ENCODE assay signal across 10 cellular contexts in the genomic region with DNA sequence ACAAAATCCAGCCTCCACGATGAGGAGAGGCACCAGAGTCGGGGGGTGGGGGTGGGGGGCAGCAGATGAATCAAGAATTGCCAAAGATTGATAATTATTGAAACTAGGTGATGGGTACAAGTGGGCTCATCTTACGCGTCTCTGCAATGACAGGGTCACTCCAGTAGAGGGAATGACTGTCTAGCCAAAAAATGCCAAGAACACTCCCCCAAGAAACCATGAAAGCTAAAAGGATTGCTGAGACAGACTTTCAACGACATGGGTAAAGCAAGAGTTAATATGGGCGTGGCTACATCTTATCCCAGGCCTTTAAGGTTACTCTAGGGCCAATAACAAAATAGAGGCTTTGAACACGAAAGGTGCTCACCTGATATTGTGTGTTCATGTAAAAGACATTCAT.
DNase-seq lines count a peak whose midpoint lies in the region; ATAC-seq and TF ChIP-seq lines count a peak whose summit lies in the region.
"Had no signal": no experiment of that assay in that cellular context is flagged by ENCODE, and none has a peak within 500 bp of the region (broad histone marks: within the 10 kb centered on the region; RNA-seq: fewer than 3 reads in every experiment).

No MANE protein-coding gene starts in this region.

- CTCF ChIA-PET in HEK293T (lab: Yijun Ruan, JAX) (interaction anchor here (0.8 kb wide), 1 partner anchor 389 kb away, joined by 4 read pairs; no protein-coding TSS in a partner anchor), Calu3 (lab: Charles Lee) (interaction anchor here (0.9 to 1.0 kb wide), 2 partner anchors 150 to 176 kb away, joined by 4 read pairs; no protein-coding TSS in a partner anchor)

- H3K4me3 Mint-ChIP-seq in Calu3 (ENCODE audit: low read depth, unreplicated experiment), result no peak overlapping the region
- H3K4me3 Mint-ChIP-seq: nephron had no signal

- H3K4me1 Mint-ChIP-seq in Calu3 (ENCODE audit: low read depth, unreplicated experiment), result peaks cover 3% of the 10 kb centered on the region

- TF ChIP-seq CTCF in Calu3 (IDR thresholded peaks at IDR 0.05; ENCODE audit: unreplicated experiment), result no peak
- no peak for TF ChIP-seq CTCF in prostate gland (IDR thresholded peaks at IDR 0.05)
- TF ChIP-seq CTCF in left lung (IDR thresholded peaks at IDR 0.05), result no peak

- H3K27ac ChIP-seq in prostate gland (no peak overlapping the region), left lung (no peak overlapping the region)
- H3K27ac ChIP-seq: epithelial cell of prostate had no signal

- H3K4me3 ChIP-seq in prostate gland (no peak overlapping the region), left lung (no peak overlapping the region)

- DNase-seq in ELF-1 (ENCODE audit: low read depth, low spot score) (peak; percentile 60), HEK293T (ENCODE audit: extremely low spot score) (peak; percentile 31), RPMI7951 (ENCODE audit: low read depth) (peak; percentile 24), iPS-NIHi11 (ENCODE audit: low spot score) (peak; percentile 49), Calu3 (no peak), prostate gland (ENCODE audit: low spot score) (no peak), left lung (no peak)
- DNase-seq: activated T-cell treated with anti-CD3 and anti-CD28 coated beads, Interleukin-2, amount 50 U/mL, for 1 hour had no signal

- H3K27me3 ChIP-seq in prostate gland (replicated peaks; ENCODE audit: insufficient read depth), result no peaks in the 10 kb centered on the region
- no peaks in the 10 kb centered on the region for H3K27me3 ChIP-seq in left lung

- no peaks in the 10 kb centered on the region for H3K9me3 ChIP-seq in prostate gland
- no peaks in the 10 kb centered on the region for H3K9me3 ChIP-seq in left lung

- BruUV-seq in Calu3 (replicated peaks; lab: Mats Ljungman, UMichigan), result no TSS peak

- intact Hi-C loops in Calu3 (cut with micrococcal nuclease; ENCODE audit: unreplicated experiment), result loop anchor here (10.0 kb wide), 1 partner anchor 174 kb away; no protein-coding TSS in a partner anchor
- intact Hi-C loops in prostate gland (cut with DNase I), result no loop called here
- intact Hi-C loops in left lung (cut with DNase I), result no loop called here

- no peak overlapping the region for H3K27ac Mint-ChIP-seq in Calu3 (ENCODE audit: unreplicated experiment)
- H3K27ac Mint-ChIP-seq: nephron had no signal

- H3K36me3 ChIP-seq in prostate gland, result no peaks in the 10 kb centered on the region
- no peaks in the 10 kb centered on the region for H3K36me3 ChIP-seq in left lung

- H3K4me1 ChIP-seq in prostate gland (replicated peaks), result no peaks in the 10 kb centered on the region
- H3K4me1 ChIP-seq in left lung, result peaks cover 0 to under 1% of the 10 kb centered on the region in 2 donors

- H3K27me3 Mint-ChIP-seq in Calu3 (ENCODE audit: unreplicated experiment), result no peaks in the 10 kb centered on the region

- WGBS in prostate gland, result 84% methylated on average over 7 of the region's 7 CpGs

- POLR2A ChIA-PET in HEK293T (lab: Yijun Ruan, JAX), result no interaction called here

- H3K9me3 Mint-ChIP-seq in Calu3 (ENCODE audit: low read depth, unreplicated experiment), result no peaks in the 10 kb centered on the region
- H3K9me3 Mint-ChIP-seq: nephron had no signal

- no peak for TF ChIP-seq POLR2A in prostate gland (IDR thresholded peaks at IDR 0.05)

- peaks cover 43% of the 10 kb centered on the region for H3K36me3 Mint-ChIP-seq in Calu3 (ENCODE audit: insufficient read depth, unreplicated experiment)

- no peak for ATAC-seq in left lung

TF ChIP-seq in HEK293T, 16 proteins besides CTCF, POLR2A, EP300 and RAD21:
- TF ChIP-seq FOXM1 (IDR thresholded peaks at IDR 0.05; ENCODE audit: borderline replicate concordance) (no peak), TARDBP (IDR thresholded peaks at IDR 0.05) (no peak), LEF1 (IDR thresholded peaks at IDR 0.05; ENCODE audit: borderline replicate concordance) (no peak), FOXK2 (IDR thresholded peaks at IDR 0.05) (no peak), BHLHE40 (IDR thresholded peaks at IDR 0.05; ENCODE audit: borderline replicate concordance) (no peak), L3MBTL2 (conservative IDR thresholded peaks at IDR 0.05) (no peak), CTBP1 (IDR thresholded peaks at IDR 0.05; ENCODE audit: borderline replicate concordance) (no peak), ARNT (IDR thresholded peaks at IDR 0.05) (no peak), SP1 (IDR thresholded peaks at IDR 0.05) (no peak), FOXA1 (IDR thresholded peaks at IDR 0.05) (no peak), ZNF384 (IDR thresholded peaks at IDR 0.05) (no peak), ELF4 (IDR thresholded peaks at IDR 0.05) (no peak)
- TF ChIP-seq, protein P1, sequence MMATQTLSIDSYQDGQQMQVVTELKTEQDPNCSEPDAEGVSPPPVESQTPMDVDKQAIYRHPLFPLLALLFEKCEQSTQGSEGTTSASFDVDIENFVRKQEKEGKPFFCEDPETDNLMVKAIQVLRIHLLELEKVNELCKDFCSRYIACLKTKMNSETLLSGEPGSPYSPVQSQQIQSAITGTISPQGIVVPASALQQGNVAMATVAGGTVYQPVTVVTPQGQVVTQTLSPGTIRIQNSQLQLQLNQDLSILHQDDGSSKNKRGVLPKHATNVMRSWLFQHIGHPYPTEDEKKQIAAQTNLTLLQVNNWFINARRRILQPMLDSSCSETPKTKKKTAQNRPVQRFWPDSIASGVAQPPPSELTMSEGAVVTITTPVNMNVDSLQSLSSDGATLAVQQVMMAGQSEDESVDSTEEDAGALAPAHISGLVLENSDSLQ (IDR thresholded peaks at IDR 0.05), result no peak

Comparison
In these comparisons a context has a peak if more than half of its experiments do, and no peak if none do; other contexts are left out.
1. DNase-seq: peak in ELF-1 (single experiment), HEK293T (single experiment), RPMI7951 (single experiment) and iPS-NIHi11 (single experiment); none in Calu3 (single experiment), prostate gland (single experiment) and left lung (0 of 2).